In genomic region chr10:43648392-43649148, GRCh38 we compare ENCODE assay signal across 8 cellular contexts. TPM values are rescaled to one million over a fixed set of nuclear protein-coding genes. Genes with fewer than 3 reads are reported as not detected.
A peak's percentile ranks its signal among the peaks of the same experiment; 100 is the strongest.
DNase-seq lines count a peak whose midpoint lies in the region; ATAC-seq and TF ChIP-seq lines count a peak whose summit lies in the region.

Gene ZNF32 (minus strand): TSS chr10:43648881. CDS start chr10:43646133, 2,748 bp downstream.

- peaks cover 41% of the 10 kb centered on the region for H3K36me3 Mint-ChIP-seq in stimulated activated naive CD8-positive, alpha-beta T cell treated with anti-CD3 and anti-CD28 coated beads, Interleukin-15, Interleukin-2, amounts not matched to agents 100 ng/mL and 50 ng/mL, for 24 hours (ENCODE audit: low read depth)

- no peaks in the 10 kb centered on the region for H3K27me3 ChIP-seq in neural cell (ENCODE audit: insufficient read depth, low read depth, low read length)

- H4K20me1 ChIP-seq in neural cell (ENCODE audit: insufficient read depth) = no peaks in the 10 kb centered on the region

- TF ChIP-seq CTCF in fibroblast of villous mesenchyme (IDR thresholded peaks at IDR 0.05; ENCODE audit: insufficient read depth, low read depth, low read length) = no peak
- peak; percentile 8 for TF ChIP-seq CTCF in neural cell (IDR thresholded peaks at IDR 0.05; ENCODE audit: poor library complexity, severe bottlenecking)

- H3K9me2 ChIP-seq in neural cell (ENCODE audit: insufficient read depth, low read length) = no peaks in the 10 kb centered on the region

- H3K27ac Mint-ChIP-seq in stimulated activated naive CD8-positive, alpha-beta T cell treated with anti-CD3 and anti-CD28 coated beads, Interleukin-15, Interleukin-2, amounts not matched to agents 100 ng/mL and 50 ng/mL, for 24 hours = peak within 1 kb of the TSS; percentile 91

- no peak for TF ChIP-seq EP300 in neural cell (conservative IDR thresholded peaks at IDR 0.05; ENCODE audit: poor library complexity, severe bottlenecking)

- H2AFZ ChIP-seq in neural cell (ENCODE audit: low read depth, low read length) = peak within 1 kb of the TSS; percentile 100

- H3K4me3 ChIP-seq in fibroblast of villous mesenchyme (ENCODE audit: low read depth, low read length) = peak within 1 kb of the TSS; percentile 67
- H3K4me3 ChIP-seq in neural cell (ENCODE audit: low read length) = peak within 1 kb of the TSS; percentile 80

- H3K4me1 Mint-ChIP-seq in stimulated activated naive CD8-positive, alpha-beta T cell treated with anti-CD3 and anti-CD28 coated beads, Interleukin-15, Interleukin-2, amounts not matched to agents 100 ng/mL and 50 ng/mL, for 24 hours (ENCODE audit: low read depth) = peaks cover 14% of the 10 kb centered on the region

- DNase-seq in DMS79 (lab: John Stamatoyannopoulos, UW) = peak; percentile 5
- peak; percentile 68 for DNase-seq in HuH-7.5 (ENCODE audit: low spot score)
- peak; percentile 69 to 75 for DNase-seq in SHP77 (lab: John Stamatoyannopoulos, UW)
- peak; percentile 93 for DNase-seq in activated effector memory CD4-positive, alpha-beta T cell treated with anti-CD3 and anti-CD28 coated beads, Interleukin-2, amount 50 U/mL, for 16 hours
- peak; percentile 82 for DNase-seq in fibroblast of villous mesenchyme (ENCODE audit: low read depth)

- H3K9me3 Mint-ChIP-seq in stimulated activated naive CD8-positive, alpha-beta T cell treated with anti-CD3 and anti-CD28 coated beads, Interleukin-15, Interleukin-2, amounts not matched to agents 100 ng/mL and 50 ng/mL, for 24 hours = peaks cover 26% of the 10 kb centered on the region

- peak; percentile 99 for ATAC-seq in GM21529 (IDR thresholded peaks at IDR 0.05; ENCODE audit: unreplicated experiment)

- H3K36me3 ChIP-seq in neural cell (ENCODE audit: insufficient read depth, low read length) = peaks cover 29% of the 10 kb centered on the region

- peaks cover 26% of the 10 kb centered on the region for H3K9me3 ChIP-seq in neural cell (ENCODE audit: low read length)

- H3K4me3 Mint-ChIP-seq in stimulated activated naive CD8-positive, alpha-beta T cell treated with anti-CD3 and anti-CD28 coated beads, Interleukin-15, Interleukin-2, amounts not matched to agents 100 ng/mL and 50 ng/mL, for 24 hours = peak within 1 kb of the TSS; percentile 87

- peak within 1 kb of the TSS; percentile 89 for H3K4me2 ChIP-seq in neural cell (ENCODE audit: low read length)

- H3K79me2 ChIP-seq in neural cell (replicated peaks; ENCODE audit: insufficient read depth, low read length) = peaks cover 4% of the 10 kb centered on the region

- TF ChIP-seq RAD21 in neural cell (conservative IDR thresholded peaks at IDR 0.05) = no peak

- peak within 1 kb of the TSS; percentile 64 for H3K27ac ChIP-seq in neural cell (ENCODE audit: low read length)

- H3K27me3 Mint-ChIP-seq in stimulated activated naive CD8-positive, alpha-beta T cell treated with anti-CD3 and anti-CD28 coated beads, Interleukin-15, Interleukin-2, amounts not matched to agents 100 ng/mL and 50 ng/mL, for 24 hours = no peaks in the 10 kb centered on the region

- peak within 1 kb of the TSS; percentile 87 for H3K9ac ChIP-seq in neural cell (ENCODE audit: low read length)

- no peaks in the 10 kb centered on the region for H3F3A ChIP-seq in neural cell (ENCODE audit: insufficient read depth, low read length, poor library complexity, severe bottlenecking)

TF ChIP-seq in neural cell, 6 proteins besides CTCF, POLR2A, EP300 and RAD21:
- peak; percentile 49 for TF ChIP-seq REST (IDR thresholded peaks at IDR 0.05; ENCODE audit: borderline replicate concordance)
- peak; percentile 52 for TF ChIP-seq POLR2AphosphoS5 (IDR thresholded peaks at IDR 0.05)
- TF ChIP-seq EZH2 (IDR thresholded peaks at IDR 0.05; ENCODE audit: borderline replicate concordance, insufficient read depth, low read length, poor library complexity, severe bottlenecking) = no peak
- no peak for TF ChIP-seq SMC3 (conservative IDR thresholded peaks at IDR 0.05; ENCODE audit: poor library complexity)
- peak; percentile 34 for TF ChIP-seq MXI1 (conservative IDR thresholded peaks at IDR 0.05; ENCODE audit: poor library complexity, severe bottlenecking)

RNA-seq across cellular contexts. Expression of gene ZNF32, which starts in this region (rescaled TPM):
- total RNA-seq in fibroblast of villous mesenchyme = 29.0 and 30.7 TPM in 2 replicates
- 162 and 175 TPM in 2 replicates for polyA plus RNA-seq in neural cell
- polyA minus RNA-seq in neural cell = 47.2 and 51.2 TPM in 2 replicates

Comparison
In these comparisons a context has a peak if more than half of its experiments do, and no peak if none do; other contexts are left out.
1. Peak in every context shown above with its lines: DNase-seq, ATAC-seq, H3K4me3 ChIP-seq and H3K27ac ChIP-seq.
2. DNase-seq: peak in every context shown above with its lines; median percentile 93 in activated effector memory CD4-positive, alpha-beta T cell treated with anti-CD3 and anti-CD28 coated beads, Interleukin-2, amount 50 U/mL, for 16 hours; 82 in fibroblast of villous mesenchyme; 72 in SHP77; 68 in HuH-7.5; 5 in DMS79.